Comparison of ENCODE assay signal across 12 cellular contexts in genomic region chr17:42071810-42072209, GRCh38. TPM values are rescaled to one million over a fixed set of nuclear protein-coding genes. Genes with fewer than 3 reads are reported as not detected.
DNase-seq lines count a peak whose midpoint lies in the region; ATAC-seq and TF ChIP-seq lines count a peak whose summit lies in the region.
"Had no signal": no experiment of that assay in that cellular context is flagged by ENCODE, and none has a peak within 500 bp of the region (broad histone marks: within the 10 kb centered on the region; RNA-seq: fewer than 3 reads in every experiment).

No MANE protein-coding gene starts in this region.

- DNase-seq in activated T-cell treated with anti-CD3 and anti-CD28 coated beads, Interleukin-2, amount 50 U/mL, for 24 hours, result no peak
- no peak for DNase-seq in activated T-cell treated with anti-CD3 and anti-CD28 coated beads for 4 hours
- peak; percentile 55 for DNase-seq in OCI-LY7 (ENCODE audit: low spot score)
- DNase-seq in hepatocyte (ENCODE audit: low spot score), result no peak
- DNase-seq in SKM-1 (lab: John Stamatoyannopoulos, UW; ENCODE audit: unreplicated experiment), result no peak
- DNase-seq in activated CD4-positive, alpha-beta memory T cell treated with anti-CD3 and anti-CD28 coated beads, Interleukin-2, amount 10 ng/mL, durations not matched to agents 7 days and 5 days, result no peak
- no peak for DNase-seq in NCI-H82 treated with DMSO at 0.1 percent for 48 hours (lab: John Stamatoyannopoulos, UW; ENCODE audit: unreplicated experiment)
- DNase-seq: NCI-H2171 treated with DMSO at 0.1 percent for 48 hours had no signal

- H3K79me2 ChIP-seq in OCI-LY7 (ENCODE audit: insufficient read depth, low read depth, low read length), result no peaks in the 10 kb centered on the region
- H3K79me2 ChIP-seq in hepatocyte, result no peaks in the 10 kb centered on the region

- peaks cover 16% of the 10 kb centered on the region for H3K4me1 ChIP-seq in OCI-LY7 (ENCODE audit: insufficient read depth, low read length, poor library complexity, severe bottlenecking)
- H3K4me1 ChIP-seq in hepatocyte (ENCODE audit: insufficient read depth), result no peaks in the 10 kb centered on the region

- H4K20me1 ChIP-seq in OCI-LY7 (ENCODE audit: insufficient read depth, low read length) (no peaks in the 10 kb centered on the region), hepatocyte (ENCODE audit: insufficient read depth, poor library complexity, severe bottlenecking) (no peaks in the 10 kb centered on the region)

- H3K9me3 ChIP-seq in OCI-LY7 (ENCODE audit: low read length) (no peaks in the 10 kb centered on the region), hepatocyte (ENCODE audit: low read depth) (no peaks in the 10 kb centered on the region)
- H3K9me3 ChIP-seq: adrenal gland had no signal

- no peaks in the 10 kb centered on the region for H3K36me3 Mint-ChIP-seq in activated T-cell treated with anti-CD3 and anti-CD28 coated beads, Interleukin-2, amount 50 U/mL, for 24 hours (ENCODE audit: low read depth)
- no peaks in the 10 kb centered on the region for H3K36me3 Mint-ChIP-seq in stimulated activated memory B cell treated with anti-CD40 and anti-IgM and Interleukin-4, amounts not matched to agents 10 μg/mL and 1 μg/mL and 100 μg/mL, for 72 hours
- H3K36me3 Mint-ChIP-seq in activated CD4-positive, alpha-beta memory T cell treated with anti-CD3 and anti-CD28 coated beads, Interleukin-2, amount 10 ng/mL, durations not matched to agents 7 days and 5 days (ENCODE audit: low read depth), result no peaks in the 10 kb centered on the region

- TF ChIP-seq CTCF in OCI-LY7 (conservative IDR thresholded peaks at IDR 0.05; ENCODE audit: low read length) (no peak), hepatocyte (IDR thresholded peaks at IDR 0.05; ENCODE audit: poor library complexity) (no peak)

- H3K9me3 Mint-ChIP-seq in activated T-cell treated with anti-CD3 and anti-CD28 coated beads, Interleukin-2, amount 50 U/mL, for 24 hours, result no peaks in the 10 kb centered on the region
- no peaks in the 10 kb centered on the region for H3K9me3 Mint-ChIP-seq in stimulated activated memory B cell treated with anti-CD40 and anti-IgM and Interleukin-4, amounts not matched to agents 10 μg/mL and 1 μg/mL and 100 μg/mL, for 72 hours
- H3K9me3 Mint-ChIP-seq in activated CD4-positive, alpha-beta memory T cell treated with anti-CD3 and anti-CD28 coated beads, Interleukin-2, amount 10 ng/mL, durations not matched to agents 7 days and 5 days, result no peaks in the 10 kb centered on the region

- H3K4me2 ChIP-seq in OCI-LY7 (ENCODE audit: low read length) (peak overlapping the region; percentile 69), hepatocyte (peak overlapping the region; percentile 89)
- H3K4me2 ChIP-seq: KMS-11 had no signal

- H3K27ac ChIP-seq in OCI-LY7 (ENCODE audit: low read depth, low read length, poor library complexity, severe bottlenecking) (no peak overlapping the region), hepatocyte (no peak overlapping the region)
- H3K27ac ChIP-seq: adrenal gland, KMS-11 had no signal

- no TSS peak for BruUV-seq in OCI-LY7 (replicated peaks; lab: Mats Ljungman, UMichigan)

- intact Hi-C loops in OCI-LY7 (cut with micrococcal nuclease; ENCODE audit: unreplicated experiment), result no loop called here

- peaks cover 27% of the 10 kb centered on the region for H3K27me3 ChIP-seq in hepatocyte

- POLR2A ChIA-PET in OCI-LY7 (lab: Charles Lee), result interaction anchor here (1.1 kb wide), 1 partner anchor 41 kb away, joined by 3 read pairs; no protein-coding TSS in a partner anchor
- POLR2A ChIA-PET in activated CD4-positive, alpha-beta memory T cell treated with anti-CD3 and anti-CD28 coated beads, Interleukin-2, amount 10 ng/mL, durations not matched to agents 7 days and 5 days (lab: Charles Lee), result interaction anchor here (1.3 kb wide), 2 partner anchors 11 to 41 kb away, joined by 3 to 5 read pairs; partner anchors contain the start of gene DHX58

- H3K4me3 Mint-ChIP-seq in activated T-cell treated with anti-CD3 and anti-CD28 coated beads, Interleukin-2, amount 50 U/mL, for 24 hours, result peak overlapping the region; percentile 61
- H3K4me3 Mint-ChIP-seq in stimulated activated memory B cell treated with anti-CD40 and anti-IgM and Interleukin-4, amounts not matched to agents 10 μg/mL and 1 μg/mL and 100 μg/mL, for 72 hours, result peak overlapping the region; percentile 43
- no peak overlapping the region for H3K4me3 Mint-ChIP-seq in activated CD4-positive, alpha-beta memory T cell treated with anti-CD3 and anti-CD28 coated beads, Interleukin-2, amount 10 ng/mL, durations not matched to agents 7 days and 5 days

- H2AFZ ChIP-seq in OCI-LY7 (ENCODE audit: low read length) (peak overlapping the region; percentile 60), hepatocyte (peak overlapping the region; percentile 35)

- CTCF ChIA-PET in OCI-LY7 (lab: Charles Lee; ENCODE audit: unreplicated experiment), result interaction anchor here (0.5 to 1.2 kb wide), 4 partner anchors 8 to 82 kb away, joined by 3 read pairs; partner anchors contain the start of gene DHX58
- CTCF ChIA-PET in activated CD4-positive, alpha-beta memory T cell treated with anti-CD3 and anti-CD28 coated beads, Interleukin-2, amount 10 ng/mL, durations not matched to agents 7 days and 5 days (lab: Charles Lee), result interaction anchor here (0.9 to 1.3 kb wide), 2 partner anchors 46 to 270 kb away, joined by 3 read pairs; no protein-coding TSS in a partner anchor

- ATAC-seq in stimulated activated memory B cell treated with anti-CD40 and anti-IgM and Interleukin-4, amounts not matched to agents 10 μg/mL and 1 μg/mL and 100 μg/mL, for 72 hours, result no peak

- H3K9me2 ChIP-seq in OCI-LY7 (ENCODE audit: insufficient read depth, low read length), result no peaks in the 10 kb centered on the region
- H3K9me2 ChIP-seq in hepatocyte (replicated peaks; ENCODE audit: insufficient read depth), result no peaks in the 10 kb centered on the region

- H3K4me3 ChIP-seq in OCI-LY7 (ENCODE audit: low read depth, low read length, poor library complexity, severe bottlenecking), result peak overlapping the region; percentile 66
- no peak overlapping the region for H3K4me3 ChIP-seq in hepatocyte

- no peak overlapping the region for H3K27ac Mint-ChIP-seq in activated T-cell treated with anti-CD3 and anti-CD28 coated beads, Interleukin-2, amount 50 U/mL, for 24 hours
- no peak overlapping the region for H3K27ac Mint-ChIP-seq in stimulated activated memory B cell treated with anti-CD40 and anti-IgM and Interleukin-4, amounts not matched to agents 10 μg/mL and 1 μg/mL and 100 μg/mL, for 72 hours
- no peak overlapping the region for H3K27ac Mint-ChIP-seq in activated CD4-positive, alpha-beta memory T cell treated with anti-CD3 and anti-CD28 coated beads, Interleukin-2, amount 10 ng/mL, durations not matched to agents 7 days and 5 days

- H3K27me3 Mint-ChIP-seq in activated T-cell treated with anti-CD3 and anti-CD28 coated beads, Interleukin-2, amount 50 U/mL, for 24 hours, result peaks cover 33% of the 10 kb centered on the region
- H3K27me3 Mint-ChIP-seq in stimulated activated memory B cell treated with anti-CD40 and anti-IgM and Interleukin-4, amounts not matched to agents 10 μg/mL and 1 μg/mL and 100 μg/mL, for 72 hours, result peaks cover 36% of the 10 kb centered on the region
- peaks cover 32% of the 10 kb centered on the region for H3K27me3 Mint-ChIP-seq in activated CD4-positive, alpha-beta memory T cell treated with anti-CD3 and anti-CD28 coated beads, Interleukin-2, amount 10 ng/mL, durations not matched to agents 7 days and 5 days

- WGBS in hepatocyte (ENCODE audit: low lambda C conversion rate, missing lambda C conversion rate), result 32% methylated on average over 3 of the region's 3 CpGs

- no peaks in the 10 kb centered on the region for H3K36me3 ChIP-seq in OCI-LY7 (ENCODE audit: insufficient read depth, low read length)
- H3K36me3 ChIP-seq in hepatocyte (replicated peaks; ENCODE audit: insufficient read depth, low read depth), result no peaks in the 10 kb centered on the region
- H3K36me3 ChIP-seq: adrenal gland had no signal

- H3K4me1 Mint-ChIP-seq in activated T-cell treated with anti-CD3 and anti-CD28 coated beads, Interleukin-2, amount 50 U/mL, for 24 hours (ENCODE audit: low read depth), result peaks cover 10% of the 10 kb centered on the region
- peaks cover 24% of the 10 kb centered on the region for H3K4me1 Mint-ChIP-seq in stimulated activated memory B cell treated with anti-CD40 and anti-IgM and Interleukin-4, amounts not matched to agents 10 μg/mL and 1 μg/mL and 100 μg/mL, for 72 hours
- peaks cover 8% of the 10 kb centered on the region for H3K4me1 Mint-ChIP-seq in activated CD4-positive, alpha-beta memory T cell treated with anti-CD3 and anti-CD28 coated beads, Interleukin-2, amount 10 ng/mL, durations not matched to agents 7 days and 5 days

RNA-seq across cellular contexts. Expression of gene C17orf113, which starts 21.4 kb away (rescaled TPM):
- total RNA-seq in OCI-LY7 (2014; rRNA removed; shearing (Covaris generic)), result 0.10 and 0.25 TPM in 2 replicates
- total RNA-seq in OCI-LY7 (2022) (0.25 TPM in 1 of 2 replicates, not detected in the other), hepatocyte (1.1 and 1.9 TPM in 2 replicates)
- polyA plus RNA-seq in hepatocyte, result 0.46 and 1.2 TPM in 2 replicates
- under 1 TPM in 1 of 2 experiments, not detected in 1; 0.05 TPM for total RNA-seq in activated CD4-positive, alpha-beta memory T cell treated with anti-CD3 and anti-CD28 coated beads, Interleukin-2, amount 10 ng/mL, durations not matched to agents 7 days and 5 days

RNA-seq across cellular contexts. Expression of gene ZNF385C, which starts 26.5 kb away (rescaled TPM):
- 0.21 and 0.85 TPM in 2 replicates for total RNA-seq in OCI-LY7 (2014; rRNA removed; shearing (Covaris generic))
- total RNA-seq in OCI-LY7 (2022), result 0.26 and 0.67 TPM in 2 replicates
- 0.04 and 0.63 TPM in 2 replicates for total RNA-seq in hepatocyte
- 0.45 and 1.4 TPM in 2 replicates for polyA plus RNA-seq in hepatocyte
- not detected for total RNA-seq in activated CD4-positive, alpha-beta memory T cell treated with anti-CD3 and anti-CD28 coated beads, Interleukin-2, amount 10 ng/mL, durations not matched to agents 7 days and 5 days

RNA-seq across cellular contexts. Expression of gene DHX58, which starts 40.7 kb away (rescaled TPM):
- 7.7 and 10.3 TPM in 2 replicates for total RNA-seq in OCI-LY7 (2014; rRNA removed; shearing (Covaris generic))
- 19.4 and 23.7 TPM in 2 replicates for total RNA-seq in OCI-LY7 (2022)
- 1.6 and 3.6 TPM in 2 replicates for total RNA-seq in hepatocyte
- polyA plus RNA-seq in hepatocyte, result 1.4 and 2.2 TPM in 2 replicates
- total RNA-seq in activated CD4-positive, alpha-beta memory T cell treated with anti-CD3 and anti-CD28 coated beads, Interleukin-2, amount 10 ng/mL, durations not matched to agents 7 days and 5 days, result 10 to 100 TPM; 97.0 to 97.3 TPM

RNA-seq across cellular contexts. Expression of gene KAT2A, which starts 49.4 kb away (rescaled TPM):
- total RNA-seq in OCI-LY7 (2014; rRNA removed; shearing (Covaris generic)), result 56.1 and 73.0 TPM in 2 replicates
- total RNA-seq in OCI-LY7 (2022) (89.8 and 95.2 TPM in 2 replicates), hepatocyte (21.7 and 29.2 TPM in 2 replicates)
- 46.7 and 60.2 TPM in 2 replicates for polyA plus RNA-seq in hepatocyte
- 10 to 100 TPM; 25.7 to 26.7 TPM for total RNA-seq in activated CD4-positive, alpha-beta memory T cell treated with anti-CD3 and anti-CD28 coated beads, Interleukin-2, amount 10 ng/mL, durations not matched to agents 7 days and 5 days

RNA-seq across cellular contexts. Expression of gene HSPB9, which starts 50.8 kb away (rescaled TPM):
- 0.16 TPM in 1 of 2 replicates, not detected in the other for total RNA-seq in OCI-LY7 (2014; rRNA removed; shearing (Covaris generic))
- not detected in 2 replicates for total RNA-seq in OCI-LY7 (2022)
- total RNA-seq in hepatocyte, result not detected in 2 replicates
- polyA plus RNA-seq in hepatocyte, result 0.34 and 0.46 TPM in 2 replicates
- under 1 TPM in 1 of 2 experiments, not detected in 1; 0.18 TPM for total RNA-seq in activated CD4-positive, alpha-beta memory T cell treated with anti-CD3 and anti-CD28 coated beads, Interleukin-2, amount 10 ng/mL, durations not matched to agents 7 days and 5 days
- total RNA-seq: H4 had no signal
